ENCODE assay signal across 30 cellular contexts in genomic region chr21:41490330-41490729, GRCh38. TPM values are rescaled to one million over a fixed set of nuclear protein-coding genes. Genes with fewer than 3 reads are reported as not detected.
"Had no signal": no experiment of that assay in that cellular context is flagged by ENCODE, and none has a peak within 500 bp of the region (broad histone marks: within the 10 kb centered on the region; RNA-seq: fewer than 3 reads in every experiment).

No MANE protein-coding gene starts in this region.

- H3K4me1 Mint-ChIP-seq: activated CD4-positive, alpha-beta T cell treated with anti-CD3 and anti-CD28 coated beads, Interleukin-2, amount 10 ng/mL, durations not matched to agents 7 days and 5 days; activated naive CD4-positive, alpha-beta T cell treated with anti-CD3 and anti-CD28 coated beads, Interleukin-2, amount 50 U/mL, for 24 hours; activated naive CD8-positive, alpha-beta T cell treated with anti-CD3 and anti-CD28 coated beads, Interleukin-2, amount 10 ng/mL, durations not matched to agents 7 days and 5 days; central memory CD8-positive, alpha-beta T cell; endodermal cell had no signal

- DNase-seq: activated CD4-positive, alpha-beta T cell treated with anti-CD3 and anti-CD28 coated beads for 1 hour; activated CD4-positive, alpha-beta T cell treated with anti-CD3 and anti-CD28 coated beads for 4 hours; activated CD4-positive, alpha-beta T cell treated with anti-CD3 and anti-CD28 coated beads, Interleukin-2, amount 10 ng/mL, durations not matched to agents 7 days and 5 days; activated CD4-positive, alpha-beta T cell treated with anti-CD3 and anti-CD28 coated beads, Interleukin-2, amount 50 U/mL, for 4 hours; activated CD8-positive, alpha-beta memory T cell treated with anti-CD3 and anti-CD28 coated beads for 24 hours; activated CD8-positive, alpha-beta T cell treated with anti-CD3 and anti-CD28 coated beads for 36 hours; activated effector memory CD4-positive, alpha-beta T cell treated with anti-CD3 and anti-CD28 coated beads, Interleukin-2, amount 50 U/mL, for 16 hours; activated naive CD4-positive, alpha-beta T cell treated with anti-CD3 and anti-CD28 coated beads for 36 hours; activated naive CD8-positive, alpha-beta T cell treated with anti-CD3 and anti-CD28 coated beads, Interleukin-2, amount 10 ng/mL, durations not matched to agents 7 days and 5 days; activated T-cell treated with anti-CD3 and anti-CD28 coated beads, Interleukin-2, amount 50 U/mL, for 4 hours; brain microvascular endothelial cell; dorsolateral prefrontal cortex; effector memory CD4-positive, alpha-beta T cell; endodermal cell; foreskin keratinocyte; gastrocnemius medialis; glutamatergic neuron; heart left ventricle; T-helper 1 cell; T-helper 2 cell had no signal

- H3K4me3 Mint-ChIP-seq: activated CD4-positive, alpha-beta T cell treated with anti-CD3 and anti-CD28 coated beads, Interleukin-2, amount 10 ng/mL, durations not matched to agents 7 days and 5 days; activated CD8-positive, alpha-beta T cell treated with anti-CD3 and anti-CD28 coated beads for 36 hours; activated naive CD4-positive, alpha-beta T cell treated with anti-CD3 and anti-CD28 coated beads for 36 hours; activated naive CD4-positive, alpha-beta T cell treated with anti-CD3 and anti-CD28 coated beads, Interleukin-2, amount 50 U/mL, for 24 hours; activated naive CD8-positive, alpha-beta T cell treated with anti-CD3 and anti-CD28 coated beads, Interleukin-2, amount 10 ng/mL, durations not matched to agents 7 days and 5 days; activated T-cell treated with anti-CD3 and anti-CD28 coated beads, Interleukin-2, amount 50 U/mL, for 4 hours; activated T-helper 1 cell treated with anti-CD3 and anti-CD28 coated beads, Interleukin-12 subunit alpha, Interleukin-12 subunit beta, Interleukin-2, Interleukin-4 antibody, amounts not matched to agents 30 ng/mL and 10 ng/mL and 1 ng/mL, durations not matched to agents 14 hours and 24 hours and 36 hours; central memory CD8-positive, alpha-beta T cell; dendritic cell treated with granulocyte-macrophage colony-stimulating factor and Interleukin-4, amounts not matched to agents 40 ng/mL and 50 ng/mL, for 4 days; endodermal cell; WTC11 had no signal

- H3K36me3 Mint-ChIP-seq: activated naive CD4-positive, alpha-beta T cell treated with anti-CD3 and anti-CD28 coated beads, Interleukin-2, amount 50 U/mL, for 24 hours; activated naive CD8-positive, alpha-beta T cell treated with anti-CD3 and anti-CD28 coated beads, Interleukin-2, amount 10 ng/mL, durations not matched to agents 7 days and 5 days had no signal

- H3K27me3 ChIP-seq: ascending aorta, brain microvascular endothelial cell, foreskin keratinocyte had no signal

- H3K36me3 ChIP-seq: ascending aorta, brain microvascular endothelial cell, esophagus muscularis mucosa, gastrocnemius medialis, heart left ventricle had no signal

- ATAC-seq: activated CD8-positive, alpha-beta T cell treated with anti-CD3 and anti-CD28 coated beads for 36 hours; activated T-cell treated with anti-CD3 and anti-CD28 coated beads, Interleukin-2, amount 50 U/mL, for 4 hours; foreskin keratinocyte; gastrocnemius medialis; heart left ventricle; WTC11 had no signal

- H3K4me3 ChIP-seq: ascending aorta, coronary artery, dorsolateral prefrontal cortex, esophagus muscularis mucosa, gastrocnemius medialis, heart left ventricle had no signal

- H3K27ac ChIP-seq: ascending aorta, brain microvascular endothelial cell, coronary artery, dorsolateral prefrontal cortex, esophagus muscularis mucosa, foreskin keratinocyte, gastrocnemius medialis, heart left ventricle had no signal

- H3K27ac Mint-ChIP-seq: activated CD4-positive, alpha-beta T cell treated with anti-CD3 and anti-CD28 coated beads, Interleukin-2, amount 10 ng/mL, durations not matched to agents 7 days and 5 days; activated CD8-positive, alpha-beta T cell treated with anti-CD3 and anti-CD28 coated beads for 36 hours; activated naive CD4-positive, alpha-beta T cell treated with anti-CD3 and anti-CD28 coated beads for 36 hours; activated naive CD4-positive, alpha-beta T cell treated with anti-CD3 and anti-CD28 coated beads, Interleukin-2, amount 50 U/mL, for 24 hours; activated naive CD8-positive, alpha-beta T cell treated with anti-CD3 and anti-CD28 coated beads, Interleukin-2, amount 10 ng/mL, durations not matched to agents 7 days and 5 days; activated T-helper 1 cell treated with anti-CD3 and anti-CD28 coated beads, Interleukin-12 subunit alpha, Interleukin-12 subunit beta, Interleukin-2, Interleukin-4 antibody, amounts not matched to agents 30 ng/mL and 10 ng/mL and 1 ng/mL, durations not matched to agents 14 hours and 24 hours and 36 hours; activated T-helper 2 cell treated with anti-CD3 and anti-CD28 coated beads, Interferon-gamma antibody, Interleukin-2, Interleukin-4, amounts not matched to agents 10 μg/mL and 5 μg/mL and 100 μg/mL, durations not matched to agents 14 hours and 24 hours and 36 hours; dendritic cell treated with granulocyte-macrophage colony-stimulating factor and Interleukin-4, amounts not matched to agents 40 ng/mL and 50 ng/mL, for 4 days; endodermal cell; WTC11 had no signal

- H3K9me3 ChIP-seq: ascending aorta, esophagus muscularis mucosa, gastrocnemius medialis, heart left ventricle had no signal

- H3K4me1 ChIP-seq: ascending aorta, foreskin keratinocyte, gastrocnemius medialis had no signal

RNA-seq across cellular contexts. Expression of gene TMPRSS2, which starts 17.6 kb away (rescaled TPM):
- total RNA-seq: activated CD4-positive, alpha-beta T cell treated with anti-CD3 and anti-CD28 coated beads, Interleukin-2, amount 10 ng/mL, durations not matched to agents 7 days and 5 days; activated CD8-positive, alpha-beta T cell treated with anti-CD3 and anti-CD28 coated beads for 36 hours; activated naive CD4-positive, alpha-beta T cell treated with anti-CD3 and anti-CD28 coated beads for 36 hours; activated naive CD8-positive, alpha-beta T cell treated with anti-CD3 and anti-CD28 coated beads, Interleukin-2, amount 10 ng/mL, durations not matched to agents 7 days and 5 days; activated T-helper 1 cell treated with anti-CD3 and anti-CD28 coated beads, Interleukin-12 subunit alpha, Interleukin-12 subunit beta, Interleukin-2, Interleukin-4 antibody, amounts not matched to agents 30 ng/mL and 10 ng/mL and 1 ng/mL, durations not matched to agents 14 hours and 24 hours and 36 hours; activated T-helper 2 cell treated with anti-CD3 and anti-CD28 coated beads, Interferon-gamma antibody, Interleukin-2, Interleukin-4, amounts not matched to agents 10 μg/mL and 5 μg/mL and 100 μg/mL, durations not matched to agents 14 hours and 24 hours and 36 hours; ascending aorta; cardiac septum; foreskin keratinocyte; heart left ventricle had no signal
- polyA plus RNA-seq: foreskin keratinocyte had no signal
